Comparison of ENCODE assay signal across 1 cellular context in genomic region chr4:127967141-127967775, GRCh38.
TF ChIP-seq lines count a peak whose summit lies in the region.

No MANE protein-coding gene starts in this region.

TF ChIP-seq in K562, 482 proteins besides CTCF, POLR2A, EP300 and RAD21:
- TF ChIP-seq ESRRA (IDR thresholded peaks at IDR 0.05; ENCODE audit: borderline replicate concordance, low read depth), result peak; percentile 54; the same call in 1 of the 2 replicates
- TF ChIP-seq ZNF318 (IDR thresholded peaks at IDR 0.05; ENCODE audit: borderline replicate concordance in 1 of 2, low read depth in 1 of 2), result 0 out of 4 replicates have a peak, but pooled peaks of 1 of the 2 experiments have one; percentile 28
- TF ChIP-seq CBX1 (IDR thresholded peaks at IDR 0.05; ENCODE audit: low read depth), result no peak
- TF ChIP-seq ZNF140 (CRISPR knock-in tag; IDR thresholded peaks at IDR 0.05), result no peak
- no peak for TF ChIP-seq XRCC3 (IDR thresholded peaks at IDR 0.05)
- TF ChIP-seq KAT8 (IDR thresholded peaks at IDR 0.05; ENCODE audit: low read depth), result no peak
- TF ChIP-seq, protein P1, sequence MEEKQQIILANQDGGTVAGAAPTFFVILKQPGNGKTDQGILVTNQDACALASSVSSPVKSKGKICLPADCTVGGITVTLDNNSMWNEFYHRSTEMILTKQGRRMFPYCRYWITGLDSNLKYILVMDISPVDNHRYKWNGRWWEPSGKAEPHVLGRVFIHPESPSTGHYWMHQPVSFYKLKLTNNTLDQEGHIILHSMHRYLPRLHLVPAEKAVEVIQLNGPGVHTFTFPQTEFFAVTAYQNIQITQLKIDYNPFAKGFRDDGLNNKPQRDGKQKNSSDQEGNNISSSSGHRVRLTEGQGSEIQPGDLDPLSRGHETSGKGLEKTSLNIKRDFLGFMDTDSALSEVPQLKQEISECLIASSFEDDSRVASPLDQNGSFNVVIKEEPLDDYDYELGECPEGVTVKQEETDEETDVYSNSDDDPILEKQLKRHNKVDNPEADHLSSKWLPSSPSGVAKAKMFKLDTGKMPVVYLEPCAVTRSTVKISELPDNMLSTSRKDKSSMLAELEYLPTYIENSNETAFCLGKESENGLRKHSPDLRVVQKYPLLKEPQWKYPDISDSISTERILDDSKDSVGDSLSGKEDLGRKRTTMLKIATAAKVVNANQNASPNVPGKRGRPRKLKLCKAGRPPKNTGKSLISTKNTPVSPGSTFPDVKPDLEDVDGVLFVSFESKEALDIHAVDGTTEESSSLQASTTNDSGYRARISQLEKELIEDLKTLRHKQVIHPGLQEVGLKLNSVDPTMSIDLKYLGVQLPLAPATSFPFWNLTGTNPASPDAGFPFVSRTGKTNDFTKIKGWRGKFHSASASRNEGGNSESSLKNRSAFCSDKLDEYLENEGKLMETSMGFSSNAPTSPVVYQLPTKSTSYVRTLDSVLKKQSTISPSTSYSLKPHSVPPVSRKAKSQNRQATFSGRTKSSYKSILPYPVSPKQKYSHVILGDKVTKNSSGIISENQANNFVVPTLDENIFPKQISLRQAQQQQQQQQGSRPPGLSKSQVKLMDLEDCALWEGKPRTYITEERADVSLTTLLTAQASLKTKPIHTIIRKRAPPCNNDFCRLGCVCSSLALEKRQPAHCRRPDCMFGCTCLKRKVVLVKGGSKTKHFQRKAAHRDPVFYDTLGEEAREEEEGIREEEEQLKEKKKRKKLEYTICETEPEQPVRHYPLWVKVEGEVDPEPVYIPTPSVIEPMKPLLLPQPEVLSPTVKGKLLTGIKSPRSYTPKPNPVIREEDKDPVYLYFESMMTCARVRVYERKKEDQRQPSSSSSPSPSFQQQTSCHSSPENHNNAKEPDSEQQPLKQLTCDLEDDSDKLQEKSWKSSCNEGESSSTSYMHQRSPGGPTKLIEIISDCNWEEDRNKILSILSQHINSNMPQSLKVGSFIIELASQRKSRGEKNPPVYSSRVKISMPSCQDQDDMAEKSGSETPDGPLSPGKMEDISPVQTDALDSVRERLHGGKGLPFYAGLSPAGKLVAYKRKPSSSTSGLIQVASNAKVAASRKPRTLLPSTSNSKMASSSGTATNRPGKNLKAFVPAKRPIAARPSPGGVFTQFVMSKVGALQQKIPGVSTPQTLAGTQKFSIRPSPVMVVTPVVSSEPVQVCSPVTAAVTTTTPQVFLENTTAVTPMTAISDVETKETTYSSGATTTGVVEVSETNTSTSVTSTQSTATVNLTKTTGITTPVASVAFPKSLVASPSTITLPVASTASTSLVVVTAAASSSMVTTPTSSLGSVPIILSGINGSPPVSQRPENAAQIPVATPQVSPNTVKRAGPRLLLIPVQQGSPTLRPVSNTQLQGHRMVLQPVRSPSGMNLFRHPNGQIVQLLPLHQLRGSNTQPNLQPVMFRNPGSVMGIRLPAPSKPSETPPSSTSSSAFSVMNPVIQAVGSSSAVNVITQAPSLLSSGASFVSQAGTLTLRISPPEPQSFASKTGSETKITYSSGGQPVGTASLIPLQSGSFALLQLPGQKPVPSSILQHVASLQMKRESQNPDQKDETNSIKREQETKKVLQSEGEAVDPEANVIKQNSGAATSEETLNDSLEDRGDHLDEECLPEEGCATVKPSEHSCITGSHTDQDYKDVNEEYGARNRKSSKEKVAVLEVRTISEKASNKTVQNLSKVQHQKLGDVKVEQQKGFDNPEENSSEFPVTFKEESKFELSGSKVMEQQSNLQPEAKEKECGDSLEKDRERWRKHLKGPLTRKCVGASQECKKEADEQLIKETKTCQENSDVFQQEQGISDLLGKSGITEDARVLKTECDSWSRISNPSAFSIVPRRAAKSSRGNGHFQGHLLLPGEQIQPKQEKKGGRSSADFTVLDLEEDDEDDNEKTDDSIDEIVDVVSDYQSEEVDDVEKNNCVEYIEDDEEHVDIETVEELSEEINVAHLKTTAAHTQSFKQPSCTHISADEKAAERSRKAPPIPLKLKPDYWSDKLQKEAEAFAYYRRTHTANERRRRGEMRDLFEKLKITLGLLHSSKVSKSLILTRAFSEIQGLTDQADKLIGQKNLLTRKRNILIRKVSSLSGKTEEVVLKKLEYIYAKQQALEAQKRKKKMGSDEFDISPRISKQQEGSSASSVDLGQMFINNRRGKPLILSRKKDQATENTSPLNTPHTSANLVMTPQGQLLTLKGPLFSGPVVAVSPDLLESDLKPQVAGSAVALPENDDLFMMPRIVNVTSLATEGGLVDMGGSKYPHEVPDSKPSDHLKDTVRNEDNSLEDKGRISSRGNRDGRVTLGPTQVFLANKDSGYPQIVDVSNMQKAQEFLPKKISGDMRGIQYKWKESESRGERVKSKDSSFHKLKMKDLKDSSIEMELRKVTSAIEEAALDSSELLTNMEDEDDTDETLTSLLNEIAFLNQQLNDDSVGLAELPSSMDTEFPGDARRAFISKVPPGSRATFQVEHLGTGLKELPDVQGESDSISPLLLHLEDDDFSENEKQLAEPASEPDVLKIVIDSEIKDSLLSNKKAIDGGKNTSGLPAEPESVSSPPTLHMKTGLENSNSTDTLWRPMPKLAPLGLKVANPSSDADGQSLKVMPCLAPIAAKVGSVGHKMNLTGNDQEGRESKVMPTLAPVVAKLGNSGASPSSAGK (IDR thresholded peaks at IDR 0.05), result no peak
- no peak for TF ChIP-seq TFAP4 (CRISPR knock-in tag; IDR thresholded peaks at IDR 0.05; ENCODE audit: borderline replicate concordance)
- TF ChIP-seq NR2C2 (CRISPR knock-in tag; IDR thresholded peaks at IDR 0.05), result no peak
- no peak for TF ChIP-seq NR2C2 (tag; IDR thresholded peaks at IDR 0.05)
- TF ChIP-seq JUNB (CRISPR knock-in tag; conservative IDR thresholded peaks at IDR 0.05), result no peak
- TF ChIP-seq BRCA1 (IDR thresholded peaks at IDR 0.05), result no peak
- TF ChIP-seq BRCA1 (CRISPR knock-in tag; IDR thresholded peaks at IDR 0.05), result no peak
- TF ChIP-seq, protein P2, sequence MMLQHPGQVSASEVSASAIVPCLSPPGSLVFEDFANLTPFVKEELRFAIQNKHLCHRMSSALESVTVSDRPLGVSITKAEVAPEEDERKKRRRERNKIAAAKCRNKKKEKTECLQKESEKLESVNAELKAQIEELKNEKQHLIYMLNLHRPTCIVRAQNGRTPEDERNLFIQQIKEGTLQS (IDR thresholded peaks at IDR 0.05), result 0 out of 2 replicates have a peak, but pooled peaks have one; percentile 12
- TF ChIP-seq, protein P2 (CRISPR knock-in tag; conservative IDR thresholded peaks at IDR 0.05), result no peak
